ENCODE assay signal across 11 cellular contexts in genomic region chr16:19284207-19284606, GRCh38. TPM values are rescaled to one million over a fixed set of nuclear protein-coding genes. Genes with fewer than 3 reads are reported as not detected.
DNase-seq lines count a peak whose midpoint lies in the region; ATAC-seq and TF ChIP-seq lines count a peak whose summit lies in the region.
"Had no signal": no experiment of that assay in that cellular context is flagged by ENCODE, and none has a peak within 500 bp of the region (broad histone marks: within the 10 kb centered on the region; RNA-seq: fewer than 3 reads in every experiment).

No MANE protein-coding gene starts in this region.

- no peaks in the 10 kb centered on the region for H3K36me3 Mint-ChIP-seq in activated T-helper 17 cell treated with anti-CD3 and anti-CD28 coated beads, Interleukin-2, amount 50 U/mL, for 72 hours (ENCODE audit: low read depth)
- H3K36me3 Mint-ChIP-seq: CD4-positive, alpha-beta memory T cell had no signal

- H3K4me1 Mint-ChIP-seq in activated T-helper 17 cell treated with anti-CD3 and anti-CD28 coated beads, Interleukin-2, amount 50 U/mL, for 72 hours: peaks cover 4% of the 10 kb centered on the region
- H3K4me1 Mint-ChIP-seq: CD4-positive, alpha-beta memory T cell had no signal

- no peak overlapping the region for H3K27ac Mint-ChIP-seq in activated T-helper 17 cell treated with anti-CD3 and anti-CD28 coated beads, Interleukin-2, amount 50 U/mL, for 72 hours

- ATAC-seq in activated T-helper 17 cell treated with anti-CD3 and anti-CD28 coated beads, Interleukin-2, amount 50 U/mL, for 72 hours (replicated peaks): peak; percentile 54
- no peak for ATAC-seq in HG03045 (IDR thresholded peaks at IDR 0.05; ENCODE audit: unreplicated experiment)
- ATAC-seq in HG03460 (IDR thresholded peaks at IDR 0.05; ENCODE audit: unreplicated experiment): no peak

- H3K9me3 Mint-ChIP-seq in activated T-helper 17 cell treated with anti-CD3 and anti-CD28 coated beads, Interleukin-2, amount 50 U/mL, for 72 hours: no peaks in the 10 kb centered on the region
- H3K9me3 Mint-ChIP-seq: CD4-positive, alpha-beta memory T cell had no signal

- no peak overlapping the region for H3K4me3 Mint-ChIP-seq in activated T-helper 17 cell treated with anti-CD3 and anti-CD28 coated beads, Interleukin-2, amount 50 U/mL, for 72 hours
- H3K4me3 Mint-ChIP-seq: CD4-positive, alpha-beta memory T cell had no signal

- no peak overlapping the region for H3K4me3 ChIP-seq in BE2C (ENCODE audit: low read depth, low read length)
- H3K4me3 ChIP-seq: heart left ventricle, thoracic aorta had no signal

- no peaks in the 10 kb centered on the region for H3K4me1 ChIP-seq in BE2C
- H3K4me1 ChIP-seq: heart left ventricle had no signal

- H3K27me3 ChIP-seq in BE2C: no peaks in the 10 kb centered on the region

- no peak for TF ChIP-seq CTCF in BE2C (IDR thresholded peaks at IDR 0.05; ENCODE audit: low read depth, low read length)

- no peaks in the 10 kb centered on the region for H3K9me3 ChIP-seq in BE2C
- H3K9me3 ChIP-seq: heart left ventricle, thoracic aorta had no signal

- H3K36me3 ChIP-seq in BE2C: no peaks in the 10 kb centered on the region
- H3K36me3 ChIP-seq: heart left ventricle, thoracic aorta had no signal

- H3K27me3 Mint-ChIP-seq in activated T-helper 17 cell treated with anti-CD3 and anti-CD28 coated beads, Interleukin-2, amount 50 U/mL, for 72 hours: peaks cover 9% of the 10 kb centered on the region
- H3K27me3 Mint-ChIP-seq: CD4-positive, alpha-beta memory T cell had no signal

- peak; percentile 11 for DNase-seq in stimulated activated CD4-positive, alpha-beta T cell treated with anti-CD3 and anti-CD28 coated beads, Interleukin-4, amount 100 ng/mL, for 24 hours
- DNase-seq in stimulated activated CD4-positive, alpha-beta T cell treated with anti-CD3 and anti-CD28 coated beads, Interleukin-2, amount 100 ng/mL, for 48 hours: no peak
- DNase-seq in kidney glomerular epithelial cell (lab: John Stamatoyannopoulos, UW) (peak; percentile 1), BE2C (no peak)
- no peak for DNase-seq in activated CD8-positive, alpha-beta memory T cell treated with anti-CD3 and anti-CD28 coated beads for 24 hours
- DNase-seq: CD4-positive, alpha-beta memory T cell had no signal

RNA-seq across cellular contexts. Expression of gene CLEC19A, which starts 1.3 kb away (rescaled TPM):
- not detected for total RNA-seq in activated T-helper 17 cell treated with anti-CD3 and anti-CD28 coated beads, Interleukin-2, amount 50 U/mL, for 72 hours
- not detected for polyA plus RNA-seq in BE2C (2012; ENCODE audit: insufficient read depth, insufficient read length, low read depth)
- total RNA-seq: CD4-positive, alpha-beta memory T cell; heart left ventricle; thoracic aorta had no signal
- polyA plus RNA-seq: CD4-positive, alpha-beta memory T cell; heart left ventricle had no signal

Comparison
In these comparisons a context has a peak if more than half of its experiments do, and no peak if none do; other contexts are left out.
1. DNase-seq: peak in stimulated activated CD4-positive, alpha-beta T cell treated with anti-CD3 and anti-CD28 coated beads, Interleukin-4, amount 100 ng/mL, for 24 hours (single experiment) and kidney glomerular epithelial cell (single experiment); none in stimulated activated CD4-positive, alpha-beta T cell treated with anti-CD3 and anti-CD28 coated beads, Interleukin-2, amount 100 ng/mL, for 48 hours (0 of 2), BE2C (single experiment) and activated CD8-positive, alpha-beta memory T cell treated with anti-CD3 and anti-CD28 coated beads for 24 hours (single experiment).